ENCODE assay signal across 8 cellular contexts in the genomic region with DNA sequence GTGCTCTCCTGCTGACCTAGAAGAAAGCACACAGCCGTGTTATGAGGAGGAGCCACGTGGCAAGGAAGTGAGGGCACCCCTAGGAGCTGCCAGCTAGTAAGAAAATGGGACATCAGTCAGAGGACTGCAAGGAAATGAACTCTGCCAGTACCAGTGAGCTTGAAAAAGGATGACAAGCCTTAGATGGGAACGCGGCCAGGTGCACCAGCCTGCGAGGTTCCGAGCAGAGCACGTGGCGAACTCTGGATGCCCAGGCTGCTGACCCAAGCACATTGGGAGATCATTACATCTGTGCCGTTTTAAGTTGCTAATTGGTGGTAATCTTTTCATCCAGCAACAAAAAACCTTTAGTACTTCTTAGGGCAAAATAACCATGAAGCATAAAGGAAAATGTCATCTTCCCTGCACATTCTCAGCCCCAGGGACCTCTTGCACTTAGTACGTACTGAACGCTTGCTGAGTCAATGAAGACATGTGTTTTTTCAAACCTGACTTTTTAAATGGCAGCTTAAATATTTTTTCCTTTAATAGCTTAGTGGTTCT.
DNase-seq lines count a peak whose midpoint lies in the region; ATAC-seq lines count a peak whose summit lies in the region.

No MANE protein-coding gene starts in this region.

- H3K27me3 ChIP-seq in ACC112 (ENCODE audit: insufficient read depth, low read length) (no peaks in the 10 kb centered on the region), aorta (ENCODE audit: control insufficient read depth in 1 of 2, insufficient read depth in 2 of 2, low read length in 1 of 2) (no peaks in the 10 kb centered on the region)

- peak overlapping the region; percentile 93 for H3K27ac ChIP-seq in ACC112 (ENCODE audit: low read depth, low read length)
- H3K27ac ChIP-seq in aorta (ENCODE audit: low read depth in 1 of 2, low read length in 2 of 2) = peak overlapping the region; percentile 11 to 44

- no peaks in the 10 kb centered on the region for H3K9me3 ChIP-seq in aorta (ENCODE audit: control insufficient read depth, low read length)

- peaks cover 44% of the 10 kb centered on the region for H3K4me1 ChIP-seq in ACC112 (ENCODE audit: control insufficient read depth, insufficient read depth, low read length, unreplicated experiment)
- no peaks in the 10 kb centered on the region for H3K4me1 ChIP-seq in aorta (ENCODE audit: control insufficient read depth in 1 of 2, insufficient read depth in 2 of 2, low read length in 2 of 2)

- H2AFZ ChIP-seq in ACC112 (ENCODE audit: low read length, unreplicated experiment) = no peak overlapping the region

- H3K79me2 ChIP-seq in ACC112 (ENCODE audit: control insufficient read depth, insufficient read depth, low read length, unreplicated experiment) = peaks cover 52% of the 10 kb centered on the region

- peak; percentile 4 for ATAC-seq in GM19328 (IDR thresholded peaks at IDR 0.05; ENCODE audit: unreplicated experiment)
- ATAC-seq in aorta (ENCODE audit: low FRiP score) = peak; percentile 33

- DNase-seq in NCI-H2196 treated with DMSO at 0.1 percent for 48 hours (lab: John Stamatoyannopoulos, UW; ENCODE audit: unreplicated experiment) = peak; percentile 61
- DNase-seq in cerebellum (ENCODE audit: low spot score) = peak; percentile 56
- peak; percentile 40 for DNase-seq in midbrain (lab: John Stamatoyannopoulos, UW)
- DNase-seq in aorta = peak; percentile 77 to 87
- no peak for DNase-seq in GOT3 (lab: John Stamatoyannopoulos, UW)
- no peak for DNase-seq in NCI-H82 (lab: John Stamatoyannopoulos, UW)

- intact Hi-C loops in aorta (cut with DNase I) = no loop called here

- H3K36me3 ChIP-seq in ACC112 (ENCODE audit: insufficient read depth, low read length) = no peaks in the 10 kb centered on the region; the same call in 1 of the 2 replicates
- no peaks in the 10 kb centered on the region for H3K36me3 ChIP-seq in aorta (ENCODE audit: control insufficient read depth in 1 of 2, insufficient read depth in 2 of 2, low read length in 1 of 2)

- 4 to 6% methylated on average over 11 of the region's 11 CpGs for WGBS in aorta, 2 donors

- peak overlapping the region; percentile 59 for H3K4me3 ChIP-seq in ACC112 (ENCODE audit: low read depth, low read length)
- no peak overlapping the region for H3K4me3 ChIP-seq in aorta (ENCODE audit: low read length in 2 of 2)

Comparison
In these comparisons a context has a peak if more than half of its experiments do, and no peak if none do; other contexts are left out.
1. DNase-seq: peak in NCI-H2196 treated with DMSO at 0.1 percent for 48 hours (single experiment), cerebellum (single experiment), midbrain (single experiment) and aorta (2 of 2); none in GOT3 (single experiment) and NCI-H82 (single experiment).